Comparison of ENCODE assay signal across 5 cellular contexts in genomic region chr3:177388209-177388608, GRCh38.
"Had no signal": no experiment of that assay in that cellular context is flagged by ENCODE, and none has a peak within 500 bp of the region (broad histone marks: within the 10 kb centered on the region; RNA-seq: fewer than 3 reads in every experiment).

No MANE protein-coding gene starts in this region.

- DNase-seq: H9, HCEC 1CT, IMR-90 had no signal

- H3K9me3 Mint-ChIP-seq: H9 had no signal

- H3K27ac Mint-ChIP-seq: GM23338, H9 had no signal

- H3K4me3 Mint-ChIP-seq: GM23338, H9 had no signal

- ATAC-seq: GM23338, K562 had no signal
